8 cellular contexts compared by ENCODE assay signal in genomic region chr9:21591221-21592062, GRCh38.
DNase-seq lines count a peak whose midpoint lies in the region; ATAC-seq and TF ChIP-seq lines count a peak whose summit lies in the region.

No MANE protein-coding gene starts in this region.

- no peaks in the 10 kb centered on the region for H3K36me3 ChIP-seq in fibroblast of lung (ENCODE audit: control insufficient read depth, insufficient read depth, low read length)

- H3K9me3 ChIP-seq in fibroblast of lung (ENCODE audit: control insufficient read depth, insufficient read depth, low read depth, low read length) = no peaks in the 10 kb centered on the region

- peaks cover 7% of the 10 kb centered on the region for H3K4me1 ChIP-seq in fibroblast of lung (ENCODE audit: control insufficient read depth, extremely low read depth, insufficient read depth, low read length)

- peak; percentile 99 for DNase-seq in HT1080 (ENCODE audit: low read depth)
- DNase-seq in activated CD8-positive, alpha-beta memory T cell treated with anti-CD3 and anti-CD28 coated beads for 4 hours (ENCODE audit: low read depth in 2 of 2) = peak; percentile 12 to 20
- DNase-seq in fibroblast of lung (ENCODE audit: low read depth in 2 of 2) = peak; percentile 95 to 100
- peak; percentile 89 for DNase-seq in pulmonary artery endothelial cell (ENCODE audit: low read depth, low spot score)
- DNase-seq in NCI-H1417 (lab: John Stamatoyannopoulos, UW) = no peak
- no peak for DNase-seq in hippocampal formation (lab: John Stamatoyannopoulos, UW)
- no peak for DNase-seq in ecto neural progenitor cell (ENCODE audit: low spot score)

- no peak overlapping the region for H3K9ac ChIP-seq in fibroblast of lung (ENCODE audit: insufficient read depth, low read length)

- peak overlapping the region; percentile 0 to 30 (median 22) for H3K4me3 ChIP-seq in fibroblast of lung (replicated peaks in 1 of 4; ENCODE audit: control extremely low read depth in 1 of 4, insufficient read depth in 1 of 4, low read depth in 3 of 4, low read length in 4 of 4)

- H3K4me2 ChIP-seq in fibroblast of lung (ENCODE audit: extremely low read depth, insufficient read depth, low read length) = peak overlapping the region; percentile 65

- no peaks in the 10 kb centered on the region for H4K20me1 ChIP-seq in fibroblast of lung (ENCODE audit: control insufficient read depth, extremely low read depth, insufficient read depth, low read length)

- H2AFZ ChIP-seq in fibroblast of lung (ENCODE audit: low read length) = no peak overlapping the region

- H3K27ac ChIP-seq in fibroblast of lung (ENCODE audit: insufficient read depth, low read length) = peak overlapping the region; percentile 84

- peak; percentile 89 for ATAC-seq in GM18868 (IDR thresholded peaks at IDR 0.05; ENCODE audit: unreplicated experiment)

- no peaks in the 10 kb centered on the region for H3K27me3 ChIP-seq in fibroblast of lung (ENCODE audit: control insufficient read depth, insufficient read depth, low read length)

- peaks cover 14% of the 10 kb centered on the region for H3K79me2 ChIP-seq in fibroblast of lung (ENCODE audit: control insufficient read depth, insufficient read depth, low read length)

- TF ChIP-seq CTCF in fibroblast of lung (conservative IDR thresholded peaks at IDR 0.05 in 1 of 2, IDR thresholded peaks at IDR 0.05 in 1 of 2; ENCODE audit: low read depth in 1 of 2, low read length in 2 of 2) = no peak

Comparison
In these comparisons a context has a peak if more than half of its experiments do, and no peak if none do; other contexts are left out.
1. DNase-seq: peak in HT1080 (single experiment), activated CD8-positive, alpha-beta memory T cell treated with anti-CD3 and anti-CD28 coated beads for 4 hours (2 of 2), fibroblast of lung (2 of 2) and pulmonary artery endothelial cell (single experiment); none in NCI-H1417 (0 of 3), hippocampal formation (0 of 2) and ecto neural progenitor cell (single experiment).